ENCODE assay signal across 8 cellular contexts in genomic region chr13:27171244-27171829, GRCh38. TPM values are rescaled to one million over a fixed set of nuclear protein-coding genes. Genes with fewer than 3 reads are reported as not detected.
A peak's percentile ranks its signal among the peaks of the same experiment; 100 is the strongest.
DNase-seq lines count a peak whose midpoint lies in the region; ATAC-seq and TF ChIP-seq lines count a peak whose summit lies in the region.

TSS of gene USP12 (minus strand) at chr13:27171811. CDS start at chr13:27171639, 172 bp downstream.

- no peak within 1 kb of the TSS for H4K8ac ChIP-seq in neuronal stem cell (ENCODE audit: low read depth, low read length)

- peak within 1 kb of the TSS; percentile 88 for H3K18ac ChIP-seq in neuronal stem cell (ENCODE audit: low read length)

- no peaks in the 10 kb centered on the region for H3K79me1 ChIP-seq in neuronal stem cell (ENCODE audit: low read depth, low read length)

- no peak within 1 kb of the TSS for H3K14ac ChIP-seq in neuronal stem cell (ENCODE audit: low read length)

- H3K27ac ChIP-seq in neuronal stem cell (replicated peaks; ENCODE audit: low read length) (peak within 1 kb of the TSS; percentile 54), vagina (peak within 1 kb of the TSS; percentile 96)

- H3K36me3 ChIP-seq in neuronal stem cell (replicated peaks in 1 of 2; ENCODE audit: control insufficient read depth in 2 of 2, insufficient read depth in 2 of 2, low read length in 2 of 2), result no peaks in the 10 kb centered on the region
- no peaks in the 10 kb centered on the region for H3K36me3 ChIP-seq in vagina

- no peak within 1 kb of the TSS for H2BK15ac ChIP-seq in neuronal stem cell (ENCODE audit: low read length)

- TF ChIP-seq CTCF in GM10248 (IDR thresholded peaks at IDR 0.05; ENCODE audit: control extremely low read depth, extremely low read depth, low read depth, missing control alignments) (peak; percentile 44), fibroblast of mammary gland (conservative IDR thresholded peaks at IDR 0.05; ENCODE audit: control insufficient read depth, insufficient read depth, low read depth, low read length) (no peak), vagina (IDR thresholded peaks at IDR 0.05) (no peak)

- peak in 1 of 2 donors; percentile 52 for TF ChIP-seq POLR2A in vagina (IDR thresholded peaks at IDR 0.05)

- H3K9me3 ChIP-seq in neuronal stem cell (replicated peaks in 1 of 2; ENCODE audit: control insufficient read depth in 2 of 2, insufficient read depth in 1 of 2, low read depth in 1 of 2, low read length in 2 of 2) (no peaks in the 10 kb centered on the region), vagina (no peaks in the 10 kb centered on the region)

- H3K4ac ChIP-seq in neuronal stem cell (ENCODE audit: low read length), result no peak within 1 kb of the TSS

- H2AFZ ChIP-seq in neuronal stem cell (ENCODE audit: low read length), result peak within 1 kb of the TSS; percentile 98

- CTCF ChIA-PET in GM10248 (lab: Yijun Ruan, JAX), result no interaction called here

- peaks cover 4 to 14% of the 10 kb centered on the region in 2 donors for H3K4me1 ChIP-seq in neuronal stem cell (ENCODE audit: control insufficient read depth in 2 of 2, insufficient read depth in 1 of 2, low read depth in 1 of 2, low read length in 2 of 2)
- peaks cover 33% of the 10 kb centered on the region for H3K4me1 ChIP-seq in vagina

- no peak within 1 kb of the TSS for H2BK12ac ChIP-seq in neuronal stem cell (ENCODE audit: low read length)

- H2BK120ac ChIP-seq in neuronal stem cell (ENCODE audit: low read depth, low read length), result no peak within 1 kb of the TSS

- POLR2A ChIA-PET in GM10248 (lab: Yijun Ruan, JAX), result interaction anchor here (1.3 kb wide), 1 partner anchor 40 kb away, joined by 7 read pairs; no protein-coding TSS in a partner anchor

- no peak within 1 kb of the TSS for H2AK5ac ChIP-seq in neuronal stem cell (ENCODE audit: low read depth, low read length)

- DNase-seq in GM10248 (ENCODE audit: extremely low spot score), result peak; percentile 37
- DNase-seq in LHCN-M2 (ENCODE audit: low read depth), result no peak
- DNase-seq in activated CD8-positive, alpha-beta memory T cell treated with anti-CD3 and anti-CD28 coated beads, Interleukin-2, amount 50 U/mL, for 48 hours, result peak; percentile 68
- peak; percentile 25 for DNase-seq in fibroblast of mammary gland (ENCODE audit: low read depth)
- DNase-seq in neuronal stem cell (ENCODE audit: low spot score), result no peak
- DNase-seq in vagina (ENCODE audit: extremely low spot score in 2 of 2), result no peak

- intact Hi-C loops in vagina (cut with DNase I), result loop anchor here (5.0 kb wide), 2 partner anchors 81 to 101 kb away; partner anchors contain the start of genes RASL11A and RPL21

- peak within 1 kb of the TSS; percentile 55 for H3K4me2 ChIP-seq in neuronal stem cell (ENCODE audit: insufficient read depth, low read length, poor library complexity, severe bottlenecking)

- no peak within 1 kb of the TSS for H3K23ac ChIP-seq in neuronal stem cell (ENCODE audit: low read depth, low read length, poor library complexity)

- H3K9ac ChIP-seq in neuronal stem cell (ENCODE audit: low read depth, low read length, poor library complexity), result peak within 1 kb of the TSS; percentile 92

- H2BK5ac ChIP-seq in neuronal stem cell (ENCODE audit: low read length), result no peak within 1 kb of the TSS

- H3K4me3 ChIP-seq in fibroblast of mammary gland (ENCODE audit: control insufficient read depth, low read depth, low read length) (peak within 1 kb of the TSS; percentile 75), neuronal stem cell (ENCODE audit: low read length in 2 of 2) (peak within 1 kb of the TSS; percentile 95 to 97), vagina (peak within 1 kb of the TSS; percentile 76 to 98)

- WGBS in neuronal stem cell (ENCODE audit: extremely low coverage in 2 of 2, insufficient read length in 2 of 2, insufficient replicate concordance in 1 of 2), 2 donors, result no CpG with 5 or more reads among the region's 88 CpGs

- H3K27me3 ChIP-seq in neuronal stem cell (ENCODE audit: control insufficient read depth in 3 of 3, insufficient read depth in 3 of 3, low read depth in 1 of 3, low read length in 3 of 3), result no peaks in the 10 kb centered on the region
- no peaks in the 10 kb centered on the region for H3K27me3 ChIP-seq in vagina

- no peak within 1 kb of the TSS for H4K91ac ChIP-seq in neuronal stem cell (ENCODE audit: low read depth, low read length, poor library complexity)

- peak; percentile 1 for ATAC-seq in GM21576 (IDR thresholded peaks at IDR 0.05; ENCODE audit: unreplicated experiment)
- no peak for ATAC-seq in GM18520 (IDR thresholded peaks at IDR 0.05; ENCODE audit: unreplicated experiment)

RNA-seq across cellular contexts. Expression of gene USP12, which starts in this region (rescaled TPM):
- total RNA-seq in LHCN-M2 (2014; rRNA removed) (20.6 and 26.8 TPM in 2 replicates), vagina (20.9 TPM)
- 9.2 TPM for polyA plus RNA-seq in LHCN-M2 (2012)
- polyA plus RNA-seq in neuronal stem cell (2013, experiment 1 of 2), result 10.1 TPM
- 10.0 TPM for polyA plus RNA-seq in neuronal stem cell (2013, experiment 2 of 2)

Comparison
In these comparisons a context has a peak if more than half of its experiments do, and no peak if none do; other contexts are left out.
1. DNase-seq: peak in GM10248 (single experiment), activated CD8-positive, alpha-beta memory T cell treated with anti-CD3 and anti-CD28 coated beads, Interleukin-2, amount 50 U/mL, for 48 hours (single experiment) and fibroblast of mammary gland (single experiment); none in LHCN-M2 (single experiment), neuronal stem cell (single experiment) and vagina (0 of 2).
2. Peak in every context shown above with its lines, with median percentiles within 50 percentile points of each other: H3K4me3 ChIP-seq.